ENCODE assay signal across 8 cellular contexts in genomic region chr10:14605231-14605925, GRCh38.
DNase-seq lines count a peak whose midpoint lies in the region; ATAC-seq lines count a peak whose summit lies in the region.

No MANE protein-coding gene starts in this region.

- H3K9me3 Mint-ChIP-seq in activated naive CD4-positive, alpha-beta T cell treated with anti-CD3 and anti-CD28 coated beads, Interleukin-2, amount 10 ng/mL, durations not matched to agents 7 days and 5 days = peaks cover 3% of the 10 kb centered on the region
- no peaks in the 10 kb centered on the region for H3K9me3 Mint-ChIP-seq in immature natural killer cell

- peak overlapping the region; percentile 98 for H3K27ac ChIP-seq in subcutaneous abdominal adipose tissue (ENCODE audit: low read depth, low read length)

- peaks cover 7 to 41% (median 39%) of the 10 kb centered on the region in 5 donors for H3K4me1 ChIP-seq in subcutaneous abdominal adipose tissue (ENCODE audit: control insufficient read depth in 5 of 5, insufficient read depth in 5 of 5, low read length in 5 of 5)

- peak overlapping the region; percentile 97 for H3K4me3 Mint-ChIP-seq in activated naive CD4-positive, alpha-beta T cell treated with anti-CD3 and anti-CD28 coated beads, Interleukin-2, amount 10 ng/mL, durations not matched to agents 7 days and 5 days
- H3K4me3 Mint-ChIP-seq in immature natural killer cell = peak overlapping the region; percentile 91 to 100 (median 95)

- DNase-seq in Caki2 (ENCODE audit: low read depth) = peak; percentile 78
- peak; percentile 43 for DNase-seq in activated naive CD4-positive, alpha-beta T cell treated with anti-CD3 and anti-CD28 coated beads, Interleukin-2, amount 10 ng/mL, durations not matched to agents 7 days and 5 days
- DNase-seq in immature natural killer cell = no peak
- DNase-seq in KBM-7 = no peak

- peak overlapping the region; percentile 65 to 83 (median 75) for H3K4me3 ChIP-seq in subcutaneous abdominal adipose tissue (ENCODE audit: low read depth in 1 of 5, low read length in 5 of 5)

- in situ Hi-C loops in Caki2 (cut with HindIII; ENCODE audit: low pct_unique_long_range_greater_than_20kb, low sequenced_read_pairs) (no loop called here), KBM-7 (cut with MboI; ENCODE audit: low pct_unique_long_range_greater_than_20kb, low sequenced_read_pairs) (no loop called here)

- H3K27me3 ChIP-seq in subcutaneous abdominal adipose tissue (ENCODE audit: control insufficient read depth in 5 of 5, insufficient read depth in 4 of 5, low read length in 5 of 5) = no peaks in the 10 kb centered on the region

- H3K27me3 Mint-ChIP-seq in activated naive CD4-positive, alpha-beta T cell treated with anti-CD3 and anti-CD28 coated beads, Interleukin-2, amount 10 ng/mL, durations not matched to agents 7 days and 5 days = no peaks in the 10 kb centered on the region
- H3K27me3 Mint-ChIP-seq in immature natural killer cell (ENCODE audit: low read depth in 3 of 3) = peaks cover 0 to 3% (median 2%) of the 10 kb centered on the region in 3 donors

- H3K4me1 Mint-ChIP-seq in activated naive CD4-positive, alpha-beta T cell treated with anti-CD3 and anti-CD28 coated beads, Interleukin-2, amount 10 ng/mL, durations not matched to agents 7 days and 5 days = peaks cover 42% of the 10 kb centered on the region
- H3K4me1 Mint-ChIP-seq in immature natural killer cell = peaks cover 39 to 41% of the 10 kb centered on the region in 2 donors

- H3K27ac Mint-ChIP-seq in activated naive CD4-positive, alpha-beta T cell treated with anti-CD3 and anti-CD28 coated beads, Interleukin-2, amount 10 ng/mL, durations not matched to agents 7 days and 5 days = peak overlapping the region; percentile 86
- peak overlapping the region in 3 of 6 donors; percentile 83 to 93 (median 86) for H3K27ac Mint-ChIP-seq in immature natural killer cell

- H3K36me3 Mint-ChIP-seq in activated naive CD4-positive, alpha-beta T cell treated with anti-CD3 and anti-CD28 coated beads, Interleukin-2, amount 10 ng/mL, durations not matched to agents 7 days and 5 days = peaks cover 24% of the 10 kb centered on the region
- H3K36me3 Mint-ChIP-seq in immature natural killer cell = no peaks in the 10 kb centered on the region

- peak; percentile 45 for ATAC-seq in GM19452 (IDR thresholded peaks at IDR 0.05; ENCODE audit: unreplicated experiment)
- peak; percentile 50 for ATAC-seq in HG03575 (IDR thresholded peaks at IDR 0.05; ENCODE audit: extremely low read depth, insufficient number of reproducible peaks, low FRiP score, unreplicated experiment)
- no peak for ATAC-seq in GM21528 (IDR thresholded peaks at IDR 0.05; ENCODE audit: low FRiP score, unreplicated experiment)

- peaks cover 0 to 9% (median 7%) of the 10 kb centered on the region in 5 donors for H3K36me3 ChIP-seq in subcutaneous abdominal adipose tissue (ENCODE audit: control insufficient read depth in 5 of 5, insufficient read depth in 5 of 5, low read length in 5 of 5)

- H3K9ac ChIP-seq in subcutaneous abdominal adipose tissue (ENCODE audit: low read length in 5 of 5) = peak overlapping the region in 3 of 5 donors; percentile 80 to 92 (median 82)

- no peaks in the 10 kb centered on the region for H3K9me3 ChIP-seq in subcutaneous abdominal adipose tissue (ENCODE audit: control insufficient read depth in 5 of 5, low read length in 5 of 5)

- CTCF ChIA-PET in activated naive CD4-positive, alpha-beta T cell treated with anti-CD3 and anti-CD28 coated beads, Interleukin-2, amount 10 ng/mL, durations not matched to agents 7 days and 5 days (lab: Charles Lee) = interaction anchor here (1.7 kb wide), 1 partner anchor 218 kb away, joined by 5 read pairs; no protein-coding TSS in a partner anchor

Comparison
In these comparisons a context has a peak if more than half of its experiments do, and no peak if none do; other contexts are left out.
1. DNase-seq: peak in Caki2 (single experiment) and activated naive CD4-positive, alpha-beta T cell treated with anti-CD3 and anti-CD28 coated beads, Interleukin-2, amount 10 ng/mL, durations not matched to agents 7 days and 5 days (single experiment); none in immature natural killer cell (0 of 3) and KBM-7 (single experiment).